ENCODE assay signal across 24 cellular contexts in genomic region chr16:88932929-88933328, GRCh38. TPM values are rescaled to one million over a fixed set of nuclear protein-coding genes. Genes with fewer than 3 reads are reported as not detected.
"Had no signal": no experiment of that assay in that cellular context is flagged by ENCODE, and none has a peak within 500 bp of the region (broad histone marks: within the 10 kb centered on the region; RNA-seq: fewer than 3 reads in every experiment).

No MANE protein-coding gene starts in this region.

- H3K4me2 ChIP-seq: KMS-11 had no signal

- H3K27ac ChIP-seq: KMS-11, SJCRH30 had no signal

- ATAC-seq: HepG2, T-cell had no signal

- H3K9ac ChIP-seq: KMS-11 had no signal

- H3K27me3 ChIP-seq: SJCRH30 had no signal

- H3K36me3 ChIP-seq: SJCRH30 had no signal

- H3K9me3 ChIP-seq: SJCRH30 had no signal

- DNase-seq: IMR-90, Kasumi-1, MM.1S, NCI-H1092 treated with DMSO at 0.1 percent for 48 hours, NCI-H1436, NCI-H187, NCI-H2029, NCI-H2081 treated with DMSO at 0.1 percent for 48 hours, NCI-H2171, NCI-H226, NCI-H446, NCI-H510A, NCI-H524 treated with DMSO at 0.1 percent for 48 hours, NCI-H69, NCI-H774, RPMI8226, SHP77 treated with DMSO at 0.1 percent for 48 hours, SJCRH30, SW 1271, T-cell had no signal

- H3K4me3 ChIP-seq: SJCRH30 had no signal

- H3K4me1 ChIP-seq: SJCRH30 had no signal

RNA-seq across cellular contexts. Expression of gene CBFA2T3, which starts 44.1 kb away (rescaled TPM):
- total RNA-seq: HepG2, HT1080, IMR-90, M059J had no signal
